Comparison of ENCODE assay signal across 20 cellular contexts in the genomic region with DNA sequence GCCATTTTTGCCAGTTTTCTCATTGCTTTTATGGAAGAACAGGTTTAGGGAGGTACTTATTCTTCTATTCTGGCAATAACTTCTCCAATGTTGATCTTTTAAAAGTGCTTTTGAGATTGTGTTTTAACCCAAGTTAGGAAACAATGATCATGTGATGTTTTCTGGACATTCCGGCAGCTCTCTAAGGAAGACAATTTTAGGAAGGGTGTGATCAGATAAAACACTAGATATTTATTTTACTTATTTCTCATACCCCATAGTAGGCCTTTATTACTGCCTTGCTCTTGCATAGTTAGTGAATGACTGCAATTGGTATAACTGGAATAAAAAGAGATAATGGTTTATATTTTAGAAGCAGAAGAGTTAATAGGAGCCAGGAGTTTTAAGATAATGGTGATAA.
A peak's percentile ranks its signal among the peaks of the same experiment; 100 is the strongest.
DNase-seq lines count a peak whose midpoint lies in the region; ATAC-seq and TF ChIP-seq lines count a peak whose summit lies in the region.
"Had no signal": no experiment of that assay in that cellular context is flagged by ENCODE, and none has a peak within 500 bp of the region (broad histone marks: within the 10 kb centered on the region; RNA-seq: fewer than 3 reads in every experiment).

No MANE protein-coding gene starts in this region.

- H3K9me3 ChIP-seq in right cardiac atrium (ENCODE audit: control insufficient read depth, low read length) (no peaks in the 10 kb centered on the region), thyroid gland (no peaks in the 10 kb centered on the region)
- H3K9me3 ChIP-seq: A549 had no signal

- H3K27ac ChIP-seq in right cardiac atrium (ENCODE audit: low read length) = no peak overlapping the region
- H3K27ac ChIP-seq in thyroid gland = peak overlapping the region; percentile 89 to 94 (median 94)
- H3K27ac ChIP-seq: A549 had no signal

- H3K4me3 ChIP-seq in right cardiac atrium (ENCODE audit: low read length) (no peak overlapping the region), thyroid gland (replicated peaks in 1 of 3) (no peak overlapping the region)
- H3K4me3 ChIP-seq: A549 had no signal

- peak; percentile 53 to 74 for ATAC-seq in right cardiac atrium
- ATAC-seq in left cardiac atrium = no peak
- ATAC-seq in GM21737 (IDR thresholded peaks at IDR 0.05; ENCODE audit: unreplicated experiment) = no peak
- ATAC-seq: A549 had no signal

- H3K36me3 ChIP-seq in thyroid gland = no peaks in the 10 kb centered on the region

- H3K36me3 Mint-ChIP-seq in nephron progenitor cell (ENCODE audit: low read depth) = peaks cover 12% of the 10 kb centered on the region
- H3K36me3 Mint-ChIP-seq: CD14-positive monocyte had no signal

- peaks cover 10% of the 10 kb centered on the region for H3K4me1 ChIP-seq in right cardiac atrium (ENCODE audit: control insufficient read depth, insufficient read depth, low read length)
- H3K4me1 ChIP-seq in thyroid gland = peaks cover 24 to 35% of the 10 kb centered on the region in 2 donors

- H3K27ac Mint-ChIP-seq in nephron progenitor cell = peak overlapping the region; percentile 23
- H3K27ac Mint-ChIP-seq: B cell, CD14-positive monocyte had no signal

- H3K4me3 Mint-ChIP-seq in nephron progenitor cell = no peak overlapping the region
- H3K4me3 Mint-ChIP-seq: B cell, CD14-positive monocyte had no signal

- peak in 1 of 2 donors; percentile 5 for TF ChIP-seq POLR2A in thyroid gland (IDR thresholded peaks at IDR 0.05)

- intact Hi-C loops in right cardiac atrium (cut with DNase I) = no loop called here
- intact Hi-C loops in left cardiac atrium (cut with DNase I) = no loop called here
- intact Hi-C loops in thyroid gland (cut with DNase I) = no loop called here

- H3K27me3 ChIP-seq in right cardiac atrium (ENCODE audit: control insufficient read depth, insufficient read depth) (no peaks in the 10 kb centered on the region), thyroid gland (no peaks in the 10 kb centered on the region)

- WGBS in right cardiac atrium = 60% methylated on average over 1 of the region's 1 CpG
- WGBS in thyroid gland, 2 donors = 16 to 17% methylated on average over 1 of the region's 1 CpG

- peaks cover 13% of the 10 kb centered on the region for H3K9me3 Mint-ChIP-seq in nephron progenitor cell
- H3K9me3 Mint-ChIP-seq: CD14-positive monocyte had no signal

- no peak for TF ChIP-seq CTCF in nephron progenitor cell (IDR thresholded peaks at IDR 0.05)
- TF ChIP-seq CTCF in thyroid gland (IDR thresholded peaks at IDR 0.05) = no peak

- H3K27me3 Mint-ChIP-seq in nephron progenitor cell (ENCODE audit: low read depth, poor library complexity) = no peaks in the 10 kb centered on the region
- H3K27me3 Mint-ChIP-seq: B cell had no signal

- H3K4me1 Mint-ChIP-seq in nephron progenitor cell = peaks cover 32% of the 10 kb centered on the region
- H3K4me1 Mint-ChIP-seq: B cell, CD14-positive monocyte had no signal

- DNase-seq in right cardiac atrium (no peak), left cardiac atrium (no peak), nephron progenitor cell (no peak), thyroid gland (no peak), cerebellar cortex (ENCODE audit: low spot score) (no peak), MV-4-11 (lab: John Stamatoyannopoulos, UW) (no peak)
- DNase-seq: DMS79, H7, Kasumi-1, NCI-H1417, NCI-H1694 treated with DMSO at 0.1 percent for 48 hours, NCI-H2081 treated with DMSO at 0.1 percent for 48 hours, NCI-H2171 treated with DMSO at 0.1 percent for 48 hours, NCI-H526 treated with DMSO at 0.1 percent for 48 hours, OCI-M1, SHP77 had no signal

Comparison
In these comparisons a context has a peak if more than half of its experiments do, and no peak if none do; other contexts are left out.
1. ATAC-seq: peak in right cardiac atrium (2 of 2); none in left cardiac atrium (0 of 2) and GM21737 (single experiment).